14 cellular contexts compared by ENCODE assay signal in genomic region chr4:98480535-98480934, GRCh38.
A peak's percentile ranks its signal among the peaks of the same experiment; 100 is the strongest.
DNase-seq lines count a peak whose midpoint lies in the region; ATAC-seq, FAIRE-seq and TF ChIP-seq lines count a peak whose summit lies in the region.
"Had no signal": no experiment of that assay in that cellular context is flagged by ENCODE, and none has a peak within 500 bp of the region (broad histone marks: within the 10 kb centered on the region; RNA-seq: fewer than 3 reads in every experiment).

No MANE protein-coding gene starts in this region.

- H3F3A ChIP-seq in PC-3 (ENCODE audit: low read length, unreplicated experiment), result no peaks in the 10 kb centered on the region

- peak overlapping the region; percentile 21; the same call in 1 of the 2 replicates for H2BK20ac ChIP-seq in IMR-90 (ENCODE audit: low read depth, low read length)

- peak overlapping the region; percentile 81 for H2AK5ac ChIP-seq in IMR-90 (ENCODE audit: low read depth, low read length)

- in situ Hi-C loops in IMR-90 (cut with MboI; ENCODE audit: low sequenced_read_pairs), result no loop called here

- no peaks in the 10 kb centered on the region for H3K9me3 ChIP-seq in IMR-90 (ENCODE audit: control insufficient read depth, insufficient read depth, low read length)
- no peaks in the 10 kb centered on the region for H3K9me3 ChIP-seq in PC-3 (ENCODE audit: low read length)
- H3K9me3 ChIP-seq in CD4-positive, alpha-beta T cell (ENCODE audit: control insufficient read depth, low read length), result no peaks in the 10 kb centered on the region
- H3K9me3 ChIP-seq: SJCRH30 had no signal

- DNase-seq in IMR-90 (no peak), PC-3 (peak; percentile 24), bronchial epithelial cell (ENCODE audit: low read depth) (no peak), retinal pigment epithelial cell (ENCODE audit: low read depth) (peak; percentile 59), WTC11 (ENCODE audit: low spot score) (no peak), head of caudate nucleus (no peak)
- DNase-seq in CD4-positive, alpha-beta T cell, result no peak
- DNase-seq: H7, NCI-H1436, NCI-H1930, NCI-H226, NCI-H524 had no signal

- H3K4me3 ChIP-seq in IMR-90 (ENCODE audit: insufficient read depth, low read depth, low read length) (no peak overlapping the region), PC-3 (ENCODE audit: low read length) (no peak overlapping the region; the same call in 1 of the 2 replicates), bronchial epithelial cell (ENCODE audit: low read depth, low read length) (no peak overlapping the region), retinal pigment epithelial cell (ENCODE audit: low read length) (no peak overlapping the region)
- H3K4me3 ChIP-seq: SJCRH30 had no signal

- BruUV-seq in IMR-90 (replicated peaks; lab: Mats Ljungman, UMichigan) (no TSS peak), PC-3 (replicated peaks; lab: Mats Ljungman, UMichigan) (no TSS peak)

- peak overlapping the region; percentile 44; the same call in 1 of the 2 replicates for H2BK120ac ChIP-seq in IMR-90 (ENCODE audit: low read depth, low read length)

- ATAC-seq in IMR-90 (ENCODE audit: low read depth), result no peak
- ATAC-seq in PC-3, result no peak
- ATAC-seq in WTC11, result no peak
- ATAC-seq in CD4-positive, alpha-beta T cell (ENCODE audit: poor library complexity), result no peak

- H2BK5ac ChIP-seq in IMR-90 (ENCODE audit: low read depth, low read length, poor library complexity, severe bottlenecking), result no peak overlapping the region

- H3K36me3 ChIP-seq in IMR-90 (ENCODE audit: control insufficient read depth, insufficient read depth, low read length) (peaks cover 19% of the 10 kb centered on the region), PC-3 (ENCODE audit: low read depth, low read length) (peaks cover 21% of the 10 kb centered on the region; the same call in 1 of the 2 replicates), bronchial epithelial cell (ENCODE audit: control insufficient read depth, insufficient read depth, low read length) (peaks cover 2% of the 10 kb centered on the region)

- 83% methylated on average over 1 of the region's 5 CpGs; no CpG with 5 or more reads in 1 of the 2 experiments for WGBS in IMR-90 (ENCODE audit: extremely low coverage in 2 of 2, insufficient read length in 1 of 2), 2 experiments

- peaks cover 13% of the 10 kb centered on the region; the same call in 1 of the 2 replicates for H3K36me3 Mint-ChIP-seq in WTC11
- H3K36me3 Mint-ChIP-seq in CD4-positive, alpha-beta T cell (ENCODE audit: low read depth), result peaks cover 35% of the 10 kb centered on the region

- H3K4me1 ChIP-seq in IMR-90 (ENCODE audit: control insufficient read depth, insufficient read depth, low read length) (peaks cover 13% of the 10 kb centered on the region), PC-3 (ENCODE audit: insufficient read depth, low read length) (peaks cover 69% of the 10 kb centered on the region)
- H3K4me1 ChIP-seq: SJCRH30 had no signal

- peak overlapping the region; percentile 52; the same call in 1 of the 2 replicates for H3K14ac ChIP-seq in IMR-90 (replicated peaks; ENCODE audit: low read depth, low read length)

- H4K8ac ChIP-seq in IMR-90 (ENCODE audit: low read depth in 2 of 2, low read length in 2 of 2), result peak overlapping the region in 1 of 2 experiments; percentile 20; a peak in 1 of 4 replicates

- H3K27me3 Mint-ChIP-seq in WTC11 (ENCODE audit: low read depth), result no peaks in the 10 kb centered on the region; the same call in 1 of the 2 replicates
- no peaks in the 10 kb centered on the region for H3K27me3 Mint-ChIP-seq in CD4-positive, alpha-beta T cell

- no peaks in the 10 kb centered on the region for H3K9me2 ChIP-seq in PC-3 (replicated peaks; ENCODE audit: low read length)

- H4K5ac ChIP-seq in IMR-90 (ENCODE audit: low read depth, low read length), result peak overlapping the region; percentile 60

- POLR2A ChIA-PET in IMR-90 (lab: Charles Lee; ENCODE audit: unreplicated experiment), result no interaction called here
- POLR2A ChIA-PET in PC-3 (lab: Charles Lee; ENCODE audit: unreplicated experiment), result no interaction called here
- POLR2A ChIA-PET in WTC11 (lab: Charles Lee), result no interaction called here
- POLR2A ChIA-PET in CD4-positive, alpha-beta T cell (lab: Charles Lee), result no interaction called here

- no peak overlapping the region for H3K4me3 Mint-ChIP-seq in WTC11
- no peak overlapping the region for H3K4me3 Mint-ChIP-seq in CD4-positive, alpha-beta T cell

- no peak overlapping the region for H3K56ac ChIP-seq in IMR-90 (ENCODE audit: extremely low read depth, insufficient read depth, low read length)

- H4K20me1 ChIP-seq in IMR-90 (ENCODE audit: insufficient read depth, low read length) (no peaks in the 10 kb centered on the region), PC-3 (ENCODE audit: low read length) (no peaks in the 10 kb centered on the region)

- no peak overlapping the region for H2AK9ac ChIP-seq in IMR-90 (replicated peaks; ENCODE audit: low read depth, low read length, poor library complexity)

- H3K27me3 ChIP-seq in IMR-90 (ENCODE audit: control insufficient read depth, insufficient read depth, low read length) (no peaks in the 10 kb centered on the region), PC-3 (ENCODE audit: low read length) (no peaks in the 10 kb centered on the region), bronchial epithelial cell (ENCODE audit: control insufficient read depth, insufficient read depth, low read length) (no peaks in the 10 kb centered on the region)
- H3K27me3 ChIP-seq in CD4-positive, alpha-beta T cell (ENCODE audit: control insufficient read depth, insufficient read depth, low read length), result no peaks in the 10 kb centered on the region
- H3K27me3 ChIP-seq: SJCRH30 had no signal

- no peak for TF ChIP-seq RAD21 in IMR-90 (IDR thresholded peaks at IDR 0.05; ENCODE audit: low read length)

- peak overlapping the region; percentile 48; the same call in 1 of the 2 replicates for H3K23ac ChIP-seq in IMR-90 (ENCODE audit: low read depth, low read length)

- TF ChIP-seq CTCF in IMR-90 (conservative IDR thresholded peaks at IDR 0.05; ENCODE audit: low read depth, low read length) (no peak), PC-3 (conservative IDR thresholded peaks at IDR 0.05; ENCODE audit: low read depth, low read length) (no peak), bronchial epithelial cell (IDR thresholded peaks at IDR 0.05; ENCODE audit: insufficient read depth, low read length, severe bottlenecking) (no peak), retinal pigment epithelial cell (conservative IDR thresholded peaks at IDR 0.05; ENCODE audit: low read depth, low read length) (no peak), WTC11 (IDR thresholded peaks at IDR 0.05) (no peak)
- TF ChIP-seq CTCF in CD4-positive, alpha-beta T cell (IDR thresholded peaks at IDR 0.05), result no peak

- dilution Hi-C loops in IMR-90 (cut with HindIII; ENCODE audit: low sequenced_read_pairs, unreplicated experiment), result no loop called here

- peaks cover 41% of the 10 kb centered on the region for H3K79me2 ChIP-seq in PC-3 (ENCODE audit: low read length)

- no peaks in the 10 kb centered on the region for H3K9me3 Mint-ChIP-seq in WTC11
- no peaks in the 10 kb centered on the region for H3K9me3 Mint-ChIP-seq in CD4-positive, alpha-beta T cell

- H3K4me2 ChIP-seq in IMR-90 (ENCODE audit: low read depth, low read length) (no peak overlapping the region), PC-3 (ENCODE audit: low read length) (peak overlapping the region; percentile 86)

- TF ChIP-seq POLR2A in IMR-90 (IDR thresholded peaks at IDR 0.05; ENCODE audit: low read depth, low read length), result no peak

- peak overlapping the region; percentile 73 for H3K4ac ChIP-seq in IMR-90 (ENCODE audit: low read depth, low read length)

- peaks cover 33 to 59% of the 10 kb centered on the region in 2 experiments for H3K79me1 ChIP-seq in IMR-90 (ENCODE audit: low read depth in 1 of 2, low read length in 2 of 2)

- peak overlapping the region; percentile 62; the same call in 1 of the 2 replicates for H4K91ac ChIP-seq in IMR-90 (ENCODE audit: insufficient read depth, low read depth, low read length)

- H2BK15ac ChIP-seq in IMR-90 (ENCODE audit: low read depth, low read length), result peak overlapping the region; percentile 36; the same call in 1 of the 3 replicates

- H3K18ac ChIP-seq in IMR-90 (ENCODE audit: low read depth, low read length), result peak overlapping the region; percentile 21; the same call in 1 of the 2 replicates

- peak; percentile 88 for FAIRE-seq in bronchial epithelial cell (lab: Jason Lieb, UNC)
- FAIRE-seq: G401.6 had no signal

- CTCF ChIA-PET in IMR-90 (lab: Yijun Ruan, JAX) (interaction anchor here (1.9 kb wide), 1 partner anchor 13 kb away, joined by 5 read pairs; no protein-coding TSS in a partner anchor), PC-3 (lab: Charles Lee) (no interaction called here), WTC11 (lab: Charles Lee) (interaction anchor here (1.3 kb wide), 1 partner anchor 13 kb away, joined by 3 read pairs; no protein-coding TSS in a partner anchor)
- CTCF ChIA-PET in CD4-positive, alpha-beta T cell (lab: Charles Lee), result no interaction called here

- H3K9ac ChIP-seq in IMR-90 (ENCODE audit: low read depth, low read length), result no peak overlapping the region
- H3K9ac ChIP-seq in PC-3 (ENCODE audit: low read length), result peak overlapping the region; percentile 58

- peaks cover 41% of the 10 kb centered on the region for H3K4me1 Mint-ChIP-seq in WTC11
- H3K4me1 Mint-ChIP-seq in CD4-positive, alpha-beta T cell (ENCODE audit: low read depth), result peaks cover 27% of the 10 kb centered on the region

- no peak overlapping the region for H3K27ac ChIP-seq in IMR-90 (ENCODE audit: insufficient read depth, low read length)
- peak overlapping the region; percentile 97 for H3K27ac ChIP-seq in PC-3 (ENCODE audit: low read length)
- no peak overlapping the region for H3K27ac ChIP-seq in CD4-positive, alpha-beta T cell (ENCODE audit: low read depth, low read length)
- H3K27ac ChIP-seq: SJCRH30 had no signal

- intact Hi-C loops in IMR-90 (cut with micrococcal nuclease) (no loop called here), PC-3 (cut with micrococcal nuclease) (loop anchor here (5.0 to 10.0 kb wide), 2 partner anchors 94 to 147 kb away; no protein-coding TSS in a partner anchor), head of caudate nucleus (cut with DNase I) (no loop called here)
- intact Hi-C loops in CD4-positive, alpha-beta T cell (cut with DNase I, micrococcal nuclease), result no loop called here

- peaks cover 28% of the 10 kb centered on the region for H3K9me1 ChIP-seq in IMR-90 (ENCODE audit: insufficient read depth, low read length)

- H3K27ac Mint-ChIP-seq in WTC11, result no peak overlapping the region
- H3K27ac Mint-ChIP-seq in CD4-positive, alpha-beta T cell, result no peak overlapping the region

- H2AFZ ChIP-seq in IMR-90 (replicated peaks; ENCODE audit: low read length, poor library complexity), result no peak overlapping the region
- H2AFZ ChIP-seq in PC-3 (ENCODE audit: low read length), result no peak overlapping the region

TF ChIP-seq in IMR-90, 13 proteins besides CTCF, POLR2A, EP300 and RAD21:
- no peak for TF ChIP-seq CHD1 (IDR thresholded peaks at IDR 0.05; ENCODE audit: low read depth, low read length)
- no peak for TF ChIP-seq MAZ (IDR thresholded peaks at IDR 0.05; ENCODE audit: borderline replicate concordance, low read depth, low read length)
- no peak for TF ChIP-seq NFE2L2 (IDR thresholded peaks at IDR 0.05; ENCODE audit: low read depth, low read length)
TF ChIP-seq in IMR-90: peak in this region for 0.

TF ChIP-seq in WTC11, 78 proteins besides CTCF, POLR2A, EP300 and RAD21 (continues in another document):
- no peak for TF ChIP-seq MAX (CRISPR knock-in tag; IDR thresholded peaks at IDR 0.05)

Comparison
In these comparisons a context has a peak if more than half of its experiments do, and no peak if none do; other contexts are left out.
1. DNase-seq: peak in PC-3 (single experiment) and retinal pigment epithelial cell (single experiment); none in IMR-90 (single experiment), bronchial epithelial cell (single experiment), WTC11 (single experiment), CD4-positive, alpha-beta T cell (0 of 10) and head of caudate nucleus (0 of 42).
2. CTCF ChIA-PET loops: an anchor here in IMR-90 (1.9 kb wide) and WTC11 (1.3 kb wide); none called in PC-3 and CD4-positive, alpha-beta T cell.